Comparison of ENCODE assay signal across 15 cellular contexts in the genomic region with DNA sequence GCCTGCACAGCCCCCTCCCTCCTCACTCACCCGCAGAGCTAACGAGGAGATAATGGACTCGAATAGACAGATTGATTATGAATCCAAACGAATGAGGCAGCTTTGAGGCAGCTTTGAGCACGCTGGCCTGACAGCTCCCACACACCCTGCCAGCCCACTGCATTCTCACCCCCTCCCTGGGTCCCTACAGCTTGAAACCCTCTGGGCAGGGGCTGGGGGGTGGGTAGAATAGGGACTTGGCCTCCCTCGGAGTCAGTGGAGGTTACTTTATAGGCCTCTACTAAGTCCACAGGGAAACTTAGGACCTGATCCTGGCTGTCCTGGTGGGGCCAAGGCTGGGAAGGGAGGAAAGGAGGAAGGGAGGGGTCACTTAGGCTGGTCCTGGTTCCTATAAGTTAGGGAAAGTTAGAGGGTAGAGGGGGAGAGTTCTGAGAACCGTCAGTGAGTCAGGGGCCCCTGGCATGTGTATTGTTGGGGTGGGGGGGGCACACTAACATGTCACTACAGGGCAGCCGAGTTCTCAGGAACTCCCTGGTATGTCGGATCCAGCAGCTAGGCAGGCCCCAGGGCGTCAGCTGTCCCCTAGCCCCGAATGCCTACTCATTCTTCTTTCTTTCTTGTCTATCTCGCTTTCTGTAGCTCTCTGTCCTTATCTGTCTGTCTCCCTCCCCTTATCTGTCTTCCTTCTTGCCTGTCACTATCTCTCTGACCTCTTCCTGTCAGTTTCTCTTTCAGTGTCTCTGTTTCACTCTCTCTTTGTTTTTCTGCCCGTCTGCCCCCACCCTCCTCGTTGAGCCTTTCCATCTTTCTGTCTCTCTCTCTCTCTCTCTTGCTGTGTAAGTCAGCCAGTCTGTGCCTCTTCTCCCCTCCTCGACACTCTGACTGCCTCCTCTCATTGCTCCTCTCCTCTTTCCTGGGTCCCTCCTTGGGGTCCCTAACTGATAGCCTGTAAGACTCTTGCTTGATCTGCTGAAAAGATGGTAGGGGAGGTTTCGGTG. TPM values are rescaled to one million over a fixed set of nuclear protein-coding genes. Genes with fewer than 3 reads are reported as not detected.
DNase-seq lines count a peak whose midpoint lies in the region; TF ChIP-seq lines count a peak whose summit lies in the region.
"Had no signal": no experiment of that assay in that cellular context is flagged by ENCODE, and none has a peak within 500 bp of the region (broad histone marks: within the 10 kb centered on the region; RNA-seq: fewer than 3 reads in every experiment).

No MANE protein-coding gene starts in this region.

- H3K36me3 Mint-ChIP-seq in Caco-2 (ENCODE audit: insufficient read depth, unreplicated experiment): no peaks in the 10 kb centered on the region
- no peaks in the 10 kb centered on the region for H3K36me3 Mint-ChIP-seq in activated CD4-positive, alpha-beta memory T cell treated with anti-CD3 and anti-CD28 coated beads for 36 hours

- peaks cover 11% of the 10 kb centered on the region for H3K27me3 Mint-ChIP-seq in Caco-2 (ENCODE audit: insufficient read depth, unreplicated experiment)
- peaks cover 54% of the 10 kb centered on the region for H3K27me3 Mint-ChIP-seq in activated CD4-positive, alpha-beta memory T cell treated with anti-CD3 and anti-CD28 coated beads for 36 hours

- H3K4me1 Mint-ChIP-seq in Caco-2 (ENCODE audit: low read depth, unreplicated experiment): peaks cover 25% of the 10 kb centered on the region
- H3K4me1 Mint-ChIP-seq in activated CD4-positive, alpha-beta memory T cell treated with anti-CD3 and anti-CD28 coated beads for 36 hours (ENCODE audit: low read depth): peaks cover 59% of the 10 kb centered on the region

- BruUV-seq in Caco-2 (replicated peaks; lab: Mats Ljungman, UMichigan): no TSS peak

- H3K27ac Mint-ChIP-seq in Caco-2 (ENCODE audit: unreplicated experiment): no peak overlapping the region
- H3K27ac Mint-ChIP-seq in activated CD4-positive, alpha-beta memory T cell treated with anti-CD3 and anti-CD28 coated beads for 36 hours: peak overlapping the region; percentile 2
- H3K27ac Mint-ChIP-seq: CD14-positive monocyte; effector memory CD8-positive, alpha-beta T cell had no signal

- no peaks in the 10 kb centered on the region for H3K9me3 ChIP-seq in BLaER1 treated with 17β-estradiol and CSF1 and Interleukin-3, amounts not matched to agents 10 nM and 100 nM (replicated peaks in 1 of 11)
- H3K9me3 ChIP-seq in Caco-2: no peaks in the 10 kb centered on the region
- H3K9me3 ChIP-seq: gastrocnemius medialis had no signal

- POLR2A ChIA-PET in Caco-2 (lab: Charles Lee): no interaction called here
- POLR2A ChIA-PET in activated CD4-positive, alpha-beta memory T cell treated with anti-CD3 and anti-CD28 coated beads for 36 hours (lab: Charles Lee): interaction anchor here (1.4 to 3.9 kb wide), 3 partner anchors 55 to 137 kb away, joined by 3 to 29 read pairs (median 5); no protein-coding TSS in a partner anchor

- no peaks in the 10 kb centered on the region for H3K9me3 Mint-ChIP-seq in Caco-2 (ENCODE audit: unreplicated experiment)
- no peaks in the 10 kb centered on the region for H3K9me3 Mint-ChIP-seq in activated CD4-positive, alpha-beta memory T cell treated with anti-CD3 and anti-CD28 coated beads for 36 hours
- H3K9me3 Mint-ChIP-seq: effector memory CD8-positive, alpha-beta T cell had no signal

- H4K20me1 ChIP-seq in BLaER1 treated with 17β-estradiol and CSF1 and Interleukin-3, amounts not matched to agents 10 nM and 100 nM: peaks cover 0 to 24% (median 13%) of the 10 kb centered on the region in 11 experiments; a peak in 12 of 22 replicates

- H3K27ac ChIP-seq in BLaER1 treated with 17β-estradiol and CSF1 and Interleukin-3, amounts not matched to agents 10 nM and 100 nM: peak overlapping the region in 3 of 11 experiments; percentile 7 to 35 (median 20); a peak in 3 of 22 replicates
- H3K27ac ChIP-seq: gastrocnemius medialis had no signal

- H3K4me2 ChIP-seq in BLaER1 treated with 17β-estradiol and CSF1 and Interleukin-3, amounts not matched to agents 10 nM and 100 nM: peak overlapping the region; percentile 47 to 97 (median 92)

- DNase-seq in Caco-2 (peak in 1 of 2 experiments; percentile 24), left kidney (ENCODE audit: low read depth, low spot score) (peak; percentile 32), occipital lobe (lab: John Stamatoyannopoulos, UW) (no peak), NAMALWA (ENCODE audit: low spot score) (no peak), GM03348 (ENCODE audit: low spot score) (no peak)
- peak; percentile 66 for DNase-seq in activated CD4-positive, alpha-beta memory T cell treated with anti-CD3 and anti-CD28 coated beads for 36 hours
- DNase-seq: effector memory CD8-positive, alpha-beta T cell; gastrocnemius medialis; GDM1; NCI-H1105; NCI-H446; right cardiac atrium; substantia nigra had no signal

- no peaks in the 10 kb centered on the region for H3K36me3 ChIP-seq in BLaER1 treated with 17β-estradiol and CSF1 and Interleukin-3, amounts not matched to agents 10 nM and 100 nM
- no peaks in the 10 kb centered on the region for H3K36me3 ChIP-seq in Caco-2 (ENCODE audit: control insufficient read depth, insufficient read depth, low read length)
- H3K36me3 ChIP-seq: gastrocnemius medialis had no signal

- TF ChIP-seq CTCF in Caco-2 (IDR thresholded peaks at IDR 0.05; ENCODE audit: insufficient read depth in 1 of 2, low read depth in 1 of 2, low read length in 1 of 2, severe bottlenecking in 1 of 2, unreplicated experiment in 1 of 2): no peak

- peaks cover 51 to 93% (median 86%) of the 10 kb centered on the region in 10 experiments for H3K4me1 ChIP-seq in BLaER1 treated with 17β-estradiol and CSF1 and Interleukin-3, amounts not matched to agents 10 nM and 100 nM
- peaks cover 33% of the 10 kb centered on the region for H3K4me1 ChIP-seq in Caco-2

- CTCF ChIA-PET in Caco-2 (lab: Charles Lee): interaction anchor here (0.6 to 1.9 kb wide), 4 partner anchors 24 to 173 kb away, joined by 3 to 5 read pairs (median 4); no protein-coding TSS in a partner anchor
- CTCF ChIA-PET in activated CD4-positive, alpha-beta memory T cell treated with anti-CD3 and anti-CD28 coated beads for 36 hours (lab: Charles Lee): interaction anchor here (1.4 to 8.6 kb wide), 9 partner anchors 13 to 174 kb away, joined by 5 to 252 read pairs (median 78); a partner anchor contains a TSS

- peak overlapping the region in 5 of 11 experiments; percentile 11 to 58 (median 36); a peak in 9 of 22 replicates for H3K9ac ChIP-seq in BLaER1 treated with 17β-estradiol and CSF1 and Interleukin-3, amounts not matched to agents 10 nM and 100 nM

- H3K4me3 Mint-ChIP-seq in Caco-2 (ENCODE audit: unreplicated experiment): peak overlapping the region; percentile 5
- no peak overlapping the region for H3K4me3 Mint-ChIP-seq in activated CD4-positive, alpha-beta memory T cell treated with anti-CD3 and anti-CD28 coated beads for 36 hours

- intact Hi-C loops in Caco-2 (cut with micrococcal nuclease; ENCODE audit: unreplicated experiment): no loop called here
- intact Hi-C loops in activated CD4-positive, alpha-beta memory T cell treated with anti-CD3 and anti-CD28 coated beads for 36 hours (cut with micrococcal nuclease): loop anchor here (5.0 kb wide), 2 partner anchors 46 to 176 kb away; a partner anchor contains a TSS

- peaks cover 50 to 57% (median 52%) of the 10 kb centered on the region in 11 experiments for H3K27me3 ChIP-seq in BLaER1 treated with 17β-estradiol and CSF1 and Interleukin-3, amounts not matched to agents 10 nM and 100 nM
- peaks cover 6% of the 10 kb centered on the region for H3K27me3 ChIP-seq in Caco-2 (replicated peaks; ENCODE audit: control insufficient read depth, insufficient read depth, low read length)

- H3K4me3 ChIP-seq in BLaER1 treated with 17β-estradiol and CSF1 and Interleukin-3, amounts not matched to agents 10 nM and 100 nM: peak overlapping the region in 2 of 10 experiments; percentile 12 to 19; a peak in 1 of 20 replicates
- no peak overlapping the region for H3K4me3 ChIP-seq in Caco-2 (ENCODE audit: low read depth, low read length)
- H3K4me3 ChIP-seq: gastrocnemius medialis had no signal

RNA-seq across cellular contexts. Expression of a gene that starts 2.2 kb away (rescaled TPM):
- total RNA-seq in Caco-2 (2022) (not detected in 2 replicates), occipital lobe (not detected)
- 1 to 10 TPM; 6.4 to 6.7 TPM for total RNA-seq in activated CD4-positive, alpha-beta memory T cell treated with anti-CD3 and anti-CD28 coated beads for 36 hours

RNA-seq across cellular contexts. Expression of a gene that starts 4.0 kb away (rescaled TPM):
- total RNA-seq in Caco-2 (2022) (not detected in 2 replicates), occipital lobe (0.31 TPM)
- total RNA-seq in activated CD4-positive, alpha-beta memory T cell treated with anti-CD3 and anti-CD28 coated beads for 36 hours: under 1 TPM; 0.05 to 0.14 TPM
- total RNA-seq: gastrocnemius medialis had no signal

RNA-seq across cellular contexts. Expression of a gene that starts 30.6 kb away (rescaled TPM):
- total RNA-seq in Caco-2 (2022): 0.18 and 0.39 TPM in 2 replicates
- total RNA-seq in activated CD4-positive, alpha-beta memory T cell treated with anti-CD3 and anti-CD28 coated beads for 36 hours: not detected
- total RNA-seq in occipital lobe: 0.31 TPM

RNA-seq across cellular contexts. Expression of a gene that starts 46.3 kb away (rescaled TPM):
- total RNA-seq in Caco-2 (2022) (5.5 and 6.5 TPM in 2 replicates), occipital lobe (not detected)
- total RNA-seq in activated CD4-positive, alpha-beta memory T cell treated with anti-CD3 and anti-CD28 coated beads for 36 hours: 100 to 1,000 TPM; 280 to 294 TPM

RNA-seq across cellular contexts. Expression of a gene that starts 57.5 kb away (rescaled TPM):
- total RNA-seq in Caco-2 (2022) (not detected in 2 replicates), occipital lobe (0.16 TPM)
- not detected for total RNA-seq in activated CD4-positive, alpha-beta memory T cell treated with anti-CD3 and anti-CD28 coated beads for 36 hours
- total RNA-seq: gastrocnemius medialis had no signal

Comparison
In these comparisons a context has a peak if more than half of its experiments do, and no peak if none do; other contexts are left out.
1. DNase-seq: peak in activated CD4-positive, alpha-beta memory T cell treated with anti-CD3 and anti-CD28 coated beads for 36 hours (single experiment) and left kidney (single experiment); none in occipital lobe (single experiment), NAMALWA (single experiment) and GM03348 (single experiment).